In genomic region chr15:52234596-52235541, GRCh38 we compare ENCODE assay signal across 10 cellular contexts.
DNase-seq lines count a peak whose midpoint lies in the region; ATAC-seq lines count a peak whose summit lies in the region.
"Had no signal": no experiment of that assay in that cellular context is flagged by ENCODE, and none has a peak within 500 bp of the region (broad histone marks: within the 10 kb centered on the region; RNA-seq: fewer than 3 reads in every experiment).

No MANE protein-coding gene starts in this region.

- H3K4me3 Mint-ChIP-seq in stimulated activated naive CD8-positive, alpha-beta T cell treated with anti-CD3 and anti-CD28 coated beads, Interleukin-15, Interleukin-2, amounts not matched to agents 100 ng/mL and 50 ng/mL, for 24 hours = peak overlapping the region; percentile 23
- H3K4me3 Mint-ChIP-seq: mesothelial cell of epicardium had no signal

- H3K9me3 Mint-ChIP-seq in stimulated activated naive CD8-positive, alpha-beta T cell treated with anti-CD3 and anti-CD28 coated beads, Interleukin-15, Interleukin-2, amounts not matched to agents 100 ng/mL and 50 ng/mL, for 24 hours = no peaks in the 10 kb centered on the region
- H3K9me3 Mint-ChIP-seq: mesothelial cell of epicardium had no signal

- peak; percentile 63 for DNase-seq in activated CD8-positive, alpha-beta memory T cell treated with anti-CD3 and anti-CD28 coated beads for 24 hours
- no peak for DNase-seq in activated CD8-positive, alpha-beta memory T cell treated with anti-CD3 and anti-CD28 coated beads, Interleukin-2, amount 50 U/mL, for 48 hours
- peak; percentile 70 for DNase-seq in activated effector memory CD4-positive, alpha-beta T cell treated with anti-CD3 and anti-CD28 coated beads, Interleukin-2, amount 50 U/mL, for 16 hours
- no peak for DNase-seq in head of caudate nucleus
- no peak for DNase-seq in SHP77 (lab: John Stamatoyannopoulos, UW)
- DNase-seq: RPMI8226 had no signal

- H3K36me3 Mint-ChIP-seq in stimulated activated naive CD8-positive, alpha-beta T cell treated with anti-CD3 and anti-CD28 coated beads, Interleukin-15, Interleukin-2, amounts not matched to agents 100 ng/mL and 50 ng/mL, for 24 hours (ENCODE audit: low read depth) = no peaks in the 10 kb centered on the region

- ATAC-seq in HG03354 (IDR thresholded peaks at IDR 0.05; ENCODE audit: poor library complexity, severe bottlenecking, unreplicated experiment) (peak; percentile 31), HG02870 (IDR thresholded peaks at IDR 0.05; ENCODE audit: unreplicated experiment) (no peak)

- peak overlapping the region; percentile 83 for H3K27ac Mint-ChIP-seq in stimulated activated naive CD8-positive, alpha-beta T cell treated with anti-CD3 and anti-CD28 coated beads, Interleukin-15, Interleukin-2, amounts not matched to agents 100 ng/mL and 50 ng/mL, for 24 hours
- H3K27ac Mint-ChIP-seq: mesothelial cell of epicardium had no signal

- H3K27me3 Mint-ChIP-seq in stimulated activated naive CD8-positive, alpha-beta T cell treated with anti-CD3 and anti-CD28 coated beads, Interleukin-15, Interleukin-2, amounts not matched to agents 100 ng/mL and 50 ng/mL, for 24 hours = no peaks in the 10 kb centered on the region

- intact Hi-C loops in head of caudate nucleus (cut with DNase I) = no loop called here

- peaks cover 40% of the 10 kb centered on the region for H3K4me1 Mint-ChIP-seq in stimulated activated naive CD8-positive, alpha-beta T cell treated with anti-CD3 and anti-CD28 coated beads, Interleukin-15, Interleukin-2, amounts not matched to agents 100 ng/mL and 50 ng/mL, for 24 hours (ENCODE audit: low read depth)

Comparison
In these comparisons a context has a peak if more than half of its experiments do, and no peak if none do; other contexts are left out.
1. DNase-seq: peak in activated CD8-positive, alpha-beta memory T cell treated with anti-CD3 and anti-CD28 coated beads for 24 hours (single experiment) and activated effector memory CD4-positive, alpha-beta T cell treated with anti-CD3 and anti-CD28 coated beads, Interleukin-2, amount 50 U/mL, for 16 hours (single experiment); none in activated CD8-positive, alpha-beta memory T cell treated with anti-CD3 and anti-CD28 coated beads, Interleukin-2, amount 50 U/mL, for 48 hours (single experiment), head of caudate nucleus (0 of 42) and SHP77 (0 of 2).